19 cellular contexts compared by ENCODE assay signal in the genomic region with DNA sequence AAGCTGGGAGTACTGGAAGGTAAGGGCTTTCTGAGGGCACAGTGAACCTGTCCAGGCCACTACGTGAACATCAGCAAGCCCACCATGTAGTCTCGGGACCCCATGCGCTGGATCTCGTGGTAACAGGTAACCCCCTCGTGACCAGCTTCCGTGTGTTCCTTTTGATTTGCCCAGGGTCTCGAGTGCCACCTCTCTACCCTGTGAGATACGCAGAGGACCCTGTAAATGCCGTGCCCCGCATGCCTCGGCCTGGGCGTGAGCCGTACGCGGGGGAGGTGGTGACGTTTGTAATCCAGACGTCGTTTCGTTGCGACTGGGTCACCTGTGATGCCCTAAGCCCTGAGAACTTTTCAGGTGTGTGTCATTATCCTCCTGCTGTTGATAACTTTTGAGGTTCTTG. TPM values are rescaled to one million over a fixed set of nuclear protein-coding genes. Genes with fewer than 3 reads are reported as not detected.
DNase-seq lines count a peak whose midpoint lies in the region; ATAC-seq, FAIRE-seq and TF ChIP-seq lines count a peak whose summit lies in the region.
"Had no signal": no experiment of that assay in that cellular context is flagged by ENCODE, and none has a peak within 500 bp of the region (broad histone marks: within the 10 kb centered on the region; RNA-seq: fewer than 3 reads in every experiment).

No MANE protein-coding gene starts in this region.

- no peak overlapping the region for H3K56ac ChIP-seq in H1 (replicated peaks; ENCODE audit: insufficient read length, low read depth, low read length)

- WGBS in H1 (ENCODE audit: extremely low coverage in 1 of 2, insufficient coverage in 1 of 2, insufficient read length in 1 of 2, insufficient replicate concordance in 2 of 2, low coverage in 1 of 2, low lambda C conversion rate in 2 of 2, missing lambda C conversion rate in 1 of 2), 2 experiments, result 94% methylated on average over 19 of the region's 20 CpGs; no CpG with 5 or more reads in 1 of the 2 experiments
- no CpG with 5 or more reads among the region's 20 CpGs for WGBS in neuronal stem cell (ENCODE audit: extremely low coverage in 2 of 2, insufficient read length in 2 of 2, insufficient replicate concordance in 1 of 2), 2 donors

- H3K79me1 ChIP-seq in H1 (ENCODE audit: low read depth, low read length) (peaks cover 2% of the 10 kb centered on the region; the same call in 1 of the 2 replicates), neuronal stem cell (ENCODE audit: low read depth, low read length) (peaks cover 3% of the 10 kb centered on the region)

- no peak for TF ChIP-seq RAD21 in H1 (IDR thresholded peaks at IDR 0.05 in 1 of 2, conservative IDR thresholded peaks at IDR 0.05 in 1 of 2; ENCODE audit: low read depth in 2 of 2, low read length in 2 of 2)

- peaks cover 0 to 6% of the 10 kb centered on the region in 2 experiments for H4K20me1 ChIP-seq in H1 (replicated peaks in 1 of 2; ENCODE audit: control insufficient read depth in 1 of 2, insufficient read depth in 2 of 2, low read length in 2 of 2)

- ATAC-seq in activated naive CD4-positive, alpha-beta T cell treated with anti-CD3 and anti-CD28 coated beads, Interleukin-2, amount 50 U/mL, for 72 hours, result no peak
- ATAC-seq in GM18517 (IDR thresholded peaks at IDR 0.05; ENCODE audit: unreplicated experiment), result no peak
- ATAC-seq: CD8-positive, alpha-beta T cell had no signal

- no peak for TF ChIP-seq CTCF in H1 (IDR thresholded peaks at IDR 0.05; ENCODE audit: control extremely low read depth in 1 of 3, insufficient read depth in 1 of 3, low read depth in 1 of 3, low read length in 3 of 3)

- no peaks in the 10 kb centered on the region for H3K79me2 ChIP-seq in H1 (ENCODE audit: control insufficient read depth in 1 of 2, insufficient read depth in 2 of 2, low read length in 2 of 2)

- H2AFZ ChIP-seq in H1 (ENCODE audit: low read length) (no peak overlapping the region), neuronal stem cell (ENCODE audit: low read length) (no peak overlapping the region)

- H3K14ac ChIP-seq in H1 (ENCODE audit: insufficient read length), result no peak overlapping the region
- no peak overlapping the region for H3K14ac ChIP-seq in neuronal stem cell (ENCODE audit: low read length)

- H2BK120ac ChIP-seq in H1 (replicated peaks; ENCODE audit: low read depth, low read length) (no peak overlapping the region), neuronal stem cell (ENCODE audit: low read depth, low read length) (no peak overlapping the region)

- H3K27ac ChIP-seq in H1 (ENCODE audit: low read depth, low read length) (no peak overlapping the region), neuronal stem cell (replicated peaks; ENCODE audit: low read length) (no peak overlapping the region)
- no peak overlapping the region for H3K27ac ChIP-seq in CD8-positive, alpha-beta memory T cell (ENCODE audit: low read depth, low read length)
- H3K27ac ChIP-seq: 22Rv1, HL-60 had no signal

- H3K18ac ChIP-seq in H1 (ENCODE audit: extremely low read depth, low read length) (no peak overlapping the region), neuronal stem cell (ENCODE audit: low read length) (peak overlapping the region; percentile 24)

- H4K91ac ChIP-seq in H1 (replicated peaks; ENCODE audit: insufficient read length, low read length) (no peak overlapping the region), neuronal stem cell (ENCODE audit: low read depth, low read length, poor library complexity) (no peak overlapping the region)

- H3K4me1 ChIP-seq in H1 (replicated peaks in 1 of 4; ENCODE audit: control insufficient read depth in 3 of 4, insufficient read depth in 4 of 4, low read length in 3 of 4) (no peaks in the 10 kb centered on the region), neuronal stem cell (ENCODE audit: control insufficient read depth in 2 of 2, insufficient read depth in 1 of 2, low read depth in 1 of 2, low read length in 2 of 2) (peaks cover 0 to 4% of the 10 kb centered on the region in 2 donors)
- no peaks in the 10 kb centered on the region for H3K4me1 ChIP-seq in CD8-positive, alpha-beta memory T cell (ENCODE audit: insufficient read depth, low read length)
- H3K4me1 ChIP-seq: HAP-1 had no signal

- H2AK5ac ChIP-seq in H1 (ENCODE audit: low read depth, low read length) (no peak overlapping the region), neuronal stem cell (ENCODE audit: low read depth, low read length) (peak overlapping the region; percentile 33)

- no peak overlapping the region for H3K4me3 Mint-ChIP-seq in CD8-positive, alpha-beta memory T cell
- H3K4me3 Mint-ChIP-seq: CD14-positive monocyte; CD8-positive, alpha-beta T cell; HFFc6 had no signal

- H3K27me3 Mint-ChIP-seq in CD8-positive, alpha-beta memory T cell, result no peaks in the 10 kb centered on the region

- H3K9ac ChIP-seq in H1 (replicated peaks in 1 of 4; ENCODE audit: extremely low read depth in 1 of 4, low read depth in 3 of 4, low read length in 3 of 4), result no peak overlapping the region
- no peak overlapping the region for H3K9ac ChIP-seq in neuronal stem cell (ENCODE audit: low read depth, low read length, poor library complexity)

- H3K4ac ChIP-seq in H1 (replicated peaks; ENCODE audit: insufficient read length, low read depth, low read length), result no peak overlapping the region
- H3K4ac ChIP-seq in neuronal stem cell (ENCODE audit: low read length), result no peak overlapping the region

- H2BK20ac ChIP-seq in H1 (ENCODE audit: low read length), result no peak overlapping the region

- H3K4me2 ChIP-seq in H1 (ENCODE audit: insufficient read depth in 1 of 2, low read depth in 2 of 2, low read length in 2 of 2) (no peak overlapping the region), neuronal stem cell (ENCODE audit: insufficient read depth, low read length, poor library complexity, severe bottlenecking) (no peak overlapping the region)

- H3K36me3 ChIP-seq in H1 (ENCODE audit: control insufficient read depth in 2 of 4, insufficient read depth in 4 of 4, low read length in 3 of 4), result peaks cover 11 to 29% (median 16%) of the 10 kb centered on the region in 4 experiments; a peak in 7 of 8 replicates
- peaks cover 14 to 53% of the 10 kb centered on the region in 2 donors for H3K36me3 ChIP-seq in neuronal stem cell (replicated peaks in 1 of 2; ENCODE audit: control insufficient read depth in 2 of 2, insufficient read depth in 2 of 2, low read length in 2 of 2)
- peaks cover 28% of the 10 kb centered on the region for H3K36me3 ChIP-seq in CD8-positive, alpha-beta memory T cell (ENCODE audit: insufficient read depth, low read length)

- H3K4me3 ChIP-seq in H1 (ENCODE audit: extremely low read depth in 1 of 4, insufficient read depth in 2 of 4, low read depth in 3 of 4, low read length in 4 of 4) (no peak overlapping the region), neuronal stem cell (ENCODE audit: low read length in 2 of 2) (no peak overlapping the region)
- no peak overlapping the region for H3K4me3 ChIP-seq in CD8-positive, alpha-beta memory T cell (ENCODE audit: low read length)
- H3K4me3 ChIP-seq: HAP-1, K562 had no signal

- no peak overlapping the region for H4K5ac ChIP-seq in H1 (ENCODE audit: insufficient read length, low read depth, low read length)

- H2BK12ac ChIP-seq in H1 (ENCODE audit: low read depth, low read length), result no peak overlapping the region
- no peak overlapping the region for H2BK12ac ChIP-seq in neuronal stem cell (ENCODE audit: low read length)

- H3K36me3 Mint-ChIP-seq in activated naive CD4-positive, alpha-beta T cell treated with anti-CD3 and anti-CD28 coated beads, Interleukin-2, amount 50 U/mL, for 72 hours, result peaks cover 7 to 8% of the 10 kb centered on the region in 2 donors
- peaks cover 3 to 47% (median 17%) of the 10 kb centered on the region in 3 donors for H3K36me3 Mint-ChIP-seq in CD8-positive, alpha-beta memory T cell

- H3K9me3 ChIP-seq in H1 (ENCODE audit: insufficient read depth in 2 of 2, low read depth in 1 of 2, low read length in 1 of 2) (no peaks in the 10 kb centered on the region), neuronal stem cell (replicated peaks in 1 of 2; ENCODE audit: control insufficient read depth in 2 of 2, insufficient read depth in 1 of 2, low read depth in 1 of 2, low read length in 2 of 2) (peaks cover 0 to 2% of the 10 kb centered on the region in 2 donors)
- H3K9me3 ChIP-seq in CD8-positive, alpha-beta memory T cell (ENCODE audit: low read length), result no peaks in the 10 kb centered on the region
- H3K9me3 ChIP-seq: HAP-1 had no signal

- no peaks in the 10 kb centered on the region for H3K9me3 Mint-ChIP-seq in activated naive CD4-positive, alpha-beta T cell treated with anti-CD3 and anti-CD28 coated beads, Interleukin-2, amount 50 U/mL, for 72 hours
- no peaks in the 10 kb centered on the region for H3K9me3 Mint-ChIP-seq in CD8-positive, alpha-beta memory T cell
- H3K9me3 Mint-ChIP-seq: CD8-positive, alpha-beta T cell; HFFc6 had no signal

- 0 out of 2 replicates have a peak overlapping the region, but pooled peaks have one; percentile 16 for H2BK15ac ChIP-seq in H1 (ENCODE audit: low read length)
- no peak overlapping the region for H2BK15ac ChIP-seq in neuronal stem cell (ENCODE audit: low read length)

- H3K27ac Mint-ChIP-seq in activated naive CD4-positive, alpha-beta T cell treated with anti-CD3 and anti-CD28 coated beads, Interleukin-2, amount 50 U/mL, for 72 hours, result no peak overlapping the region
- peak overlapping the region in 1 of 8 donors; percentile 76 for H3K27ac Mint-ChIP-seq in CD8-positive, alpha-beta memory T cell
- H3K27ac Mint-ChIP-seq: CD8-positive, alpha-beta T cell had no signal

- H3K23me2 ChIP-seq in H1 (ENCODE audit: low read depth, low read length), result 0 out of 2 replicates have a peak, but pooled peaks cover 2% of the 10 kb centered on the region

- POLR2A ChIA-PET in H1 (lab: Charles Lee; ENCODE audit: partially characterized antibody), result no interaction called here
- POLR2A ChIA-PET in CD8-positive, alpha-beta memory T cell (lab: Charles Lee), result no interaction called here

- TF ChIP-seq EP300 in H1 (IDR thresholded peaks at IDR 0.05; ENCODE audit: borderline replicate concordance in 1 of 2, low read depth in 2 of 2, low read length in 2 of 2), result no peak

- H2BK5ac ChIP-seq in H1 (ENCODE audit: low read depth, low read length) (no peak overlapping the region), neuronal stem cell (ENCODE audit: low read length) (no peak overlapping the region)

- H3K4me1 Mint-ChIP-seq in CD8-positive, alpha-beta memory T cell, result no peaks in the 10 kb centered on the region

- CTCF ChIA-PET in H1 (lab: Charles Lee; ENCODE audit: partially characterized antibody), result interaction anchor here (0.8 to 5.1 kb wide), 6 partner anchors 7 to 81 kb away, joined by 3 to 20 read pairs (median 4); no protein-coding TSS in a partner anchor
- CTCF ChIA-PET in CD8-positive, alpha-beta memory T cell (lab: Charles Lee), result interaction anchor here (1.9 kb wide), 1 partner anchor 13 kb away, joined by 4 read pairs; no protein-coding TSS in a partner anchor

- TF ChIP-seq POLR2A in H1 (IDR thresholded peaks at IDR 0.05; ENCODE audit: control extremely low read depth in 1 of 2, low read depth in 2 of 2, low read length in 2 of 2), result no peak

- H3K27me3 ChIP-seq in H1 (replicated peaks in 1 of 4; ENCODE audit: control insufficient read depth in 3 of 4, extremely low read depth in 1 of 4, insufficient read depth in 3 of 4, low read length in 3 of 4) (no peaks in the 10 kb centered on the region), neuronal stem cell (ENCODE audit: control insufficient read depth in 3 of 3, insufficient read depth in 3 of 3, low read depth in 1 of 3, low read length in 3 of 3) (no peaks in the 10 kb centered on the region)
- H3K27me3 ChIP-seq in CD8-positive, alpha-beta memory T cell (ENCODE audit: insufficient read depth, low read length, poor library complexity, severe bottlenecking), result no peaks in the 10 kb centered on the region

- H4K8ac ChIP-seq in H1 (ENCODE audit: extremely low read depth, insufficient read depth, low read length), result no peak overlapping the region
- peak overlapping the region; percentile 24 for H4K8ac ChIP-seq in neuronal stem cell (ENCODE audit: low read depth, low read length)

- no peak overlapping the region for H3K23ac ChIP-seq in H1 (ENCODE audit: insufficient read length)
- H3K23ac ChIP-seq in neuronal stem cell (ENCODE audit: low read depth, low read length, poor library complexity), result no peak overlapping the region

- DNase-seq in activated effector memory CD4-positive, alpha-beta T cell treated with anti-CD3 and anti-CD28 coated beads, Interleukin-2, amount 50 U/mL, for 16 hours, result peak; percentile 39
- DNase-seq in activated effector memory CD4-positive, alpha-beta T cell treated with Interleukin-2 at 50 U/mL for 16 hours, result no peak
- DNase-seq in H1 (ENCODE audit: low read depth in 1 of 2, low spot score in 2 of 2), result no peak
- no peak for DNase-seq in neuronal stem cell (ENCODE audit: low spot score)
- DNase-seq in activated naive CD4-positive, alpha-beta T cell treated with anti-CD3 and anti-CD28 coated beads, Interleukin-2, amount 50 U/mL, for 72 hours (ENCODE audit: low spot score in 2 of 2), result no peak
- no peak for DNase-seq in CD8-positive, alpha-beta memory T cell
- no peak for DNase-seq in iPS-NIHi7 (ENCODE audit: extremely low spot score)
- DNase-seq: CD8-positive, alpha-beta T cell; GF-D8; GOT3; HFFc6 had no signal

- no peak for FAIRE-seq in H1 (lab: Jason Lieb, UNC)
- FAIRE-seq: GM18507, GM19239, K562 had no signal

RNA-seq across cellular contexts. Expression of gene TENT4A, which starts 45.5 kb away (rescaled TPM):
- 22.4 and 25.1 TPM in 2 replicates for total RNA-seq in H1 (2021; fragmentation: NEBNext Ultra II Directional; extraction: Animal tissue kit (Norgen Biotek cat#: 25700))
- polyA plus RNA-seq in H1 (2011; rRNA removed), result 8.9 and 11.6 TPM in 2 replicates
- 6.3 TPM for polyA plus RNA-seq in H1 (2011; cell fraction: cytosol; rRNA removed)
- 46.4 TPM for polyA plus RNA-seq in H1 (2011; cell fraction: nucleus; rRNA removed)
- 17.5 to 20.5 TPM (median 19.2 TPM) in 4 replicates for polyA plus RNA-seq in H1 (2012, experiment 1 of 2)
- 4.8 TPM for polyA plus RNA-seq in H1 (2012, experiment 2 of 2)
- 21.0 TPM for polyA plus RNA-seq in H1 (2013, experiment 1 of 2)
- polyA plus RNA-seq in H1 (2013, experiment 2 of 2), result 20.5 TPM
- polyA minus RNA-seq in H1 (2011; rRNA and poly(A)+ RNA removed), result 12.4 and 14.3 TPM in 2 replicates
- polyA minus RNA-seq in H1 (2011; cell fraction: cytosol; rRNA and poly(A)+ RNA removed), result 13.4 TPM
- 30.2 TPM for polyA minus RNA-seq in H1 (2011; cell fraction: nucleus; rRNA and poly(A)+ RNA removed)
- polyA plus RNA-seq in neuronal stem cell (2013, experiment 1 of 2), result 27.1 TPM
- 25.7 TPM for polyA plus RNA-seq in neuronal stem cell (2013, experiment 2 of 2)
- total RNA-seq in activated naive CD4-positive, alpha-beta T cell treated with anti-CD3 and anti-CD28 coated beads, Interleukin-2, amount 50 U/mL, for 72 hours, result 10 to 100 TPM; 44.2 to 44.3 TPM
- 10 to 100 TPM; 25.6 to 28.4 TPM for total RNA-seq in CD8-positive, alpha-beta memory T cell
- 1.1 TPM for polyA plus RNA-seq in CD8-positive, alpha-beta memory T cell
